In the genomic region with DNA sequence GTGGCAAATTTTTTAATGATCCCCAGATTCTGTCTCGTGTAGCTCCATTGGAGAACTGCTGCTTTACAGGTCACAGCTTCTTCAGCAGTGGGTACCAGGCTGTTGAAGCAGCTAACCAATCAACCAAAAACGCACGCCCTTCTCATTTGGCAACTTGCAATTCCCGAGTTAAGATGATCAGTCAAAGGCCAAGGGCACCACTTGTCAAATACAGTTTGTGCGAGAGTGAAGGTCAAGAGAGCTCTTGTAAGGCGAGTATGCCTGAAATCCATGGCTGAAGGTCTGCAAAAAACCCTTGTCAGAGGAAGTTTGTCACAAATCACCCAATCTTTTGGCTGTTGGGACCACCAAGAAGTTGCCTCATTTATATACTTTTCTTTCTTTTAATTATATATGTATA, we compare ENCODE assay signal across 8 cellular contexts.
"Had no signal": no experiment of that assay in that cellular context is flagged by ENCODE, and none has a peak within 500 bp of the region (broad histone marks: within the 10 kb centered on the region; RNA-seq: fewer than 3 reads in every experiment).

No MANE protein-coding gene starts in this region.

- H3K9me3 Mint-ChIP-seq: H9 had no signal

- H3K27ac ChIP-seq: GM23248 had no signal

- H2AFZ ChIP-seq: GM23248 had no signal

- FAIRE-seq: H54, HTR-8/SVneo, K562 had no signal

- H3K27ac Mint-ChIP-seq: H9 had no signal

- H3K9ac ChIP-seq: GM23248 had no signal

- DNase-seq: GM23248, GOT3, H9, HCEC 1CT, KG1 had no signal

- ATAC-seq: K562 had no signal

- H3K4me3 ChIP-seq: GM23248, K562 had no signal

- H3K4me3 Mint-ChIP-seq: H9 had no signal
